8 cellular contexts compared by ENCODE assay signal in the genomic region with DNA sequence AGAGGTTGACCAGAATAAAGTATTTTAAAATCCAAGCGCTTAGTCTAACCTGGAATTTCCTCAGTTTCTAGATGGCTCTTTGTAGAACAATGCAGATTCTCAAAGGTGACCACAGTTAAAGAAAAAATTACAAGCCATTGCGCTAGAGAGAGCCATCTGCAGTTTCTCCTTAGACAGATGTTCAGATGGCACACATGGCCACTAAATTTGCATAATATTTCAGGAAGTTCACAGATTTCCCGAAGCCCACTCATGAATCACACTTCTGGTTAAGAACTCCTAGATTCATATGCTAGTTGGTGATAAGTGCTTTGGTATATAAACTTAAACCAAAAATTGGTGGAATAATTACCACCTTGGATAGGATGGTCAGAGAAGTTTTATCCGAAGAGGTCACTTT. TPM values are rescaled to one million over a fixed set of nuclear protein-coding genes. Genes with fewer than 3 reads are reported as not detected.
DNase-seq lines count a peak whose midpoint lies in the region; ATAC-seq and TF ChIP-seq lines count a peak whose summit lies in the region.

No MANE protein-coding gene starts in this region.

- peak overlapping the region; percentile 79 for H3K9ac ChIP-seq in smooth muscle cell (ENCODE audit: low read depth)

- H3K27me3 ChIP-seq in hepatocyte (no peaks in the 10 kb centered on the region), smooth muscle cell (ENCODE audit: low read depth) (no peaks in the 10 kb centered on the region)

- TF ChIP-seq CTCF in Calu3 (IDR thresholded peaks at IDR 0.05; ENCODE audit: unreplicated experiment) (no peak), hepatocyte (IDR thresholded peaks at IDR 0.05; ENCODE audit: poor library complexity) (no peak), smooth muscle cell (IDR thresholded peaks at IDR 0.05; ENCODE audit: borderline replicate concordance, insufficient read depth, poor library complexity, severe bottlenecking) (no peak)

- H3K4me3 ChIP-seq in hepatocyte, result peak overlapping the region; percentile 62
- H3K4me3 ChIP-seq in smooth muscle cell, result peak overlapping the region; percentile 81

- H3K9me2 ChIP-seq in hepatocyte (replicated peaks; ENCODE audit: insufficient read depth), result no peaks in the 10 kb centered on the region

- H3K9me3 ChIP-seq in hepatocyte (ENCODE audit: low read depth) (no peaks in the 10 kb centered on the region), smooth muscle cell (replicated peaks; ENCODE audit: low read depth) (no peaks in the 10 kb centered on the region)

- H2AFZ ChIP-seq in hepatocyte (peak overlapping the region; percentile 82), smooth muscle cell (ENCODE audit: low read depth) (peak overlapping the region; percentile 96)

- H4K20me1 ChIP-seq in hepatocyte (ENCODE audit: insufficient read depth, poor library complexity, severe bottlenecking) (no peaks in the 10 kb centered on the region), smooth muscle cell (ENCODE audit: low read depth) (no peaks in the 10 kb centered on the region)

- BruUV-seq in Calu3 (replicated peaks; lab: Mats Ljungman, UMichigan), result no TSS peak

- H3K4me2 ChIP-seq in hepatocyte (peak overlapping the region; percentile 80), smooth muscle cell (peak overlapping the region; percentile 85)

- CTCF ChIA-PET in Calu3 (lab: Charles Lee), result no interaction called here
- CTCF ChIA-PET in activated CD4-positive, alpha-beta memory T cell treated with anti-CD3 and anti-CD28 coated beads for 36 hours (lab: Charles Lee), result interaction anchor here (1.1 to 2.3 kb wide), 3 partner anchors 37 to 201 kb away, joined by 3 to 16 read pairs (median 5); no protein-coding TSS in a partner anchor

- H3K36me3 Mint-ChIP-seq in Calu3 (ENCODE audit: insufficient read depth, unreplicated experiment), result peaks cover 21% of the 10 kb centered on the region
- H3K36me3 Mint-ChIP-seq in activated CD4-positive, alpha-beta memory T cell treated with anti-CD3 and anti-CD28 coated beads for 36 hours, result no peaks in the 10 kb centered on the region

- peaks cover 14% of the 10 kb centered on the region for H3K27me3 Mint-ChIP-seq in Calu3 (ENCODE audit: unreplicated experiment)
- no peaks in the 10 kb centered on the region for H3K27me3 Mint-ChIP-seq in activated CD4-positive, alpha-beta memory T cell treated with anti-CD3 and anti-CD28 coated beads for 36 hours

- POLR2A ChIA-PET in activated CD4-positive, alpha-beta memory T cell treated with anti-CD3 and anti-CD28 coated beads for 36 hours (lab: Charles Lee), result interaction anchor here (0.7 to 1.7 kb wide), 2 partner anchors 110 to 116 kb away, joined by 3 to 5 read pairs; a partner anchor contains a TSS

- peaks cover 39% of the 10 kb centered on the region for H3K79me2 ChIP-seq in hepatocyte
- H3K79me2 ChIP-seq in smooth muscle cell (ENCODE audit: low read depth), result peaks cover 39% of the 10 kb centered on the region

- ATAC-seq in HG02759 (IDR thresholded peaks at IDR 0.05; ENCODE audit: unreplicated experiment) (peak; percentile 40), HG03045 (IDR thresholded peaks at IDR 0.05; ENCODE audit: unreplicated experiment) (no peak)

- no peak for DNase-seq in Calu3
- no peak for DNase-seq in activated CD4-positive, alpha-beta memory T cell treated with anti-CD3 and anti-CD28 coated beads for 36 hours
- DNase-seq in hepatocyte (ENCODE audit: low spot score), result peak; percentile 16
- DNase-seq in smooth muscle cell (lab: John Stamatoyannopoulos, UW; ENCODE audit: unreplicated experiment), result no peak
- DNase-seq in NCI-H748 (lab: John Stamatoyannopoulos, UW; ENCODE audit: unreplicated experiment), result no peak
- DNase-seq in DMS79 treated with DMSO at 0.1 percent for 48 hours (lab: John Stamatoyannopoulos, UW), result no peak

- H3K27ac Mint-ChIP-seq in Calu3 (ENCODE audit: unreplicated experiment), result peak overlapping the region; percentile 99
- peak overlapping the region; percentile 90 for H3K27ac Mint-ChIP-seq in activated CD4-positive, alpha-beta memory T cell treated with anti-CD3 and anti-CD28 coated beads for 36 hours

- H3K4me1 ChIP-seq in hepatocyte (ENCODE audit: insufficient read depth) (peaks cover 13% of the 10 kb centered on the region), smooth muscle cell (ENCODE audit: low read depth) (peaks cover 12% of the 10 kb centered on the region)

- H3K36me3 ChIP-seq in hepatocyte (replicated peaks; ENCODE audit: insufficient read depth, low read depth) (no peaks in the 10 kb centered on the region), smooth muscle cell (ENCODE audit: low read depth) (no peaks in the 10 kb centered on the region)

- H3K27ac ChIP-seq in hepatocyte (peak overlapping the region; percentile 95), smooth muscle cell (ENCODE audit: low read depth) (peak overlapping the region; percentile 71)

- H3K9me3 Mint-ChIP-seq in Calu3 (ENCODE audit: low read depth, unreplicated experiment), result no peaks in the 10 kb centered on the region
- no peaks in the 10 kb centered on the region for H3K9me3 Mint-ChIP-seq in activated CD4-positive, alpha-beta memory T cell treated with anti-CD3 and anti-CD28 coated beads for 36 hours

- 44% methylated on average over 4 of the region's 4 CpGs for WGBS in hepatocyte (ENCODE audit: low lambda C conversion rate, missing lambda C conversion rate)
- 42% methylated on average over 4 of the region's 4 CpGs for WGBS in smooth muscle cell (ENCODE audit: low lambda C conversion rate)

- intact Hi-C loops in Calu3 (cut with micrococcal nuclease; ENCODE audit: unreplicated experiment), result loop anchor here (2.0 kb wide), 1 partner anchor 43 kb away; no protein-coding TSS in a partner anchor
- intact Hi-C loops in activated CD4-positive, alpha-beta memory T cell treated with anti-CD3 and anti-CD28 coated beads for 36 hours (cut with micrococcal nuclease), result loop anchor here (5.0 kb wide), 1 partner anchor 179 kb away; no protein-coding TSS in a partner anchor

- no peaks in the 10 kb centered on the region for H3F3A ChIP-seq in smooth muscle cell (ENCODE audit: low read depth)

- H3K4me1 Mint-ChIP-seq in Calu3 (ENCODE audit: low read depth, unreplicated experiment), result peaks cover 22% of the 10 kb centered on the region
- peaks cover 38% of the 10 kb centered on the region for H3K4me1 Mint-ChIP-seq in activated CD4-positive, alpha-beta memory T cell treated with anti-CD3 and anti-CD28 coated beads for 36 hours (ENCODE audit: low read depth)

- peak overlapping the region; percentile 99 for H3K4me3 Mint-ChIP-seq in Calu3 (ENCODE audit: low read depth, unreplicated experiment)
- H3K4me3 Mint-ChIP-seq in activated CD4-positive, alpha-beta memory T cell treated with anti-CD3 and anti-CD28 coated beads for 36 hours, result peak overlapping the region; percentile 93

RNA-seq across cellular contexts. Expression of a gene that starts 0.8 kb away (rescaled TPM):
- total RNA-seq in Calu3 (2022), result 1.5 and 1.6 TPM in 2 replicates
- 1 to 10 TPM; 2.9 to 3.1 TPM for total RNA-seq in activated CD4-positive, alpha-beta memory T cell treated with anti-CD3 and anti-CD28 coated beads for 36 hours
- total RNA-seq in hepatocyte, result 0.68 and 3.5 TPM in 2 replicates
- 1.2 and 1.3 TPM in 2 replicates for polyA plus RNA-seq in hepatocyte
- total RNA-seq in smooth muscle cell, result 0.13 TPM in 2 replicates
- 1.4 TPM in 1 of 2 replicates, not detected in the other for polyA plus RNA-seq in smooth muscle cell

RNA-seq across cellular contexts. Expression of a gene that starts 0.8 kb away (rescaled TPM):
- total RNA-seq in Calu3 (2022), result 125 and 130 TPM in 2 replicates
- 100 to 1,000 TPM; 119 to 122 TPM for total RNA-seq in activated CD4-positive, alpha-beta memory T cell treated with anti-CD3 and anti-CD28 coated beads for 36 hours
- total RNA-seq in hepatocyte, result 53.2 and 70.9 TPM in 2 replicates
- 138 and 144 TPM in 2 replicates for polyA plus RNA-seq in hepatocyte
- total RNA-seq in smooth muscle cell, result 61.3 and 99.9 TPM in 2 replicates
- 152 TPM in 2 replicates for polyA plus RNA-seq in smooth muscle cell
